Comparison of ENCODE assay signal across 8 cellular contexts in the genomic region with DNA sequence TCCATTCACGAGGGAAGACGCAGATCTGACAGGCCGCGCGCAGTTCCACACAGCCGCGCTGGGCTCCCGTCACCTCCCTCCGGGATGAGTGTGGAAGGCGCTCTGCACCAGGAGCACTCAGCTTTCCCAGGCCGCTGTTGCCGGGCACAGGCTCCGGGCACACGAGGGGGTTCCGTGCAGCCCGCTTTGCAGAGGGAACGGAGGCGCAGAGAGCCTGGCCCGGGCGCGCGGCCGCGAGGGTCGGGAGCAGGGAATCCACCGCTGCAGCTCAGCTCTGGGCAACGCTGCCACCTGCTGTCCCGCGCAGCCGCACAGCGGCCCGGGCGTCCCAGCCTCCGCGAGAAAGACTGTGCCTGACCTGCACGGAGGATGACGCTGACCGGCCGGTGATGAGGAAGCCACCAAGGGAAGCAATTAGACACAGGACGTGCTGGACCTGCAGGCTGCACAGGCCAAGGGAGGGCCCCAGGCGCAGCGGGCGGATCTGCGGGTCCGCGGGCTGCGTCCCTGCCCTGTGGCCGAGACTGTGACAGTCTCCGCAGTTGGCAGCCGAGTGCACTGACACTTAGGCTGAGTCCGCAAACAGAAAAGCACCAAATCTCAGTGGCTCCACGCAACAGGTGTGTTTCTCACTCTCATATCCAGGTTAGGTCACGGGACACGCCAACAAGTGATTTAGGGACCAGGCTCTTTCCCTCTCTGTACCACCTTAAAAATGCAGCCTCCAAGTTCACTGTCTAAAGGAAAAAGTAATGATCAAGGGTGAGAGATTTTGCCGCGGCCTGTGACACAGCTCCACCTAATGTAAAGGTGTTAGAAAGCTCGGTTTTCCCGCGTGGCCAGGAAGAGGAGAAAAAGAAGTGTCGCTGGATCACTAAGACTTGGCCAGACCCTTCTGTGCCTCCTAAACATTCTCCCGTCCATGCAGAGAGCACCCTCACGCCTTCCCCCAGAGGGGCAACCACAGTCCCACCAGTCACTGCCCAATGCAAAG.
DNase-seq lines count a peak whose midpoint lies in the region; ATAC-seq, FAIRE-seq and TF ChIP-seq lines count a peak whose summit lies in the region.

No MANE protein-coding gene starts in this region.

- FAIRE-seq in keratinocyte (lab: Jason Lieb, UNC), result no peak

- H3K9ac ChIP-seq in keratinocyte (ENCODE audit: control insufficient read depth, extremely low read depth, insufficient read depth, low read length), result no peak overlapping the region

- peak; percentile 39 for TF ChIP-seq CTCF in GM13976 (IDR thresholded peaks at IDR 0.05; ENCODE audit: borderline replicate concordance, control extremely low read depth, extremely low read depth, insufficient read depth, missing control alignments)
- TF ChIP-seq CTCF in keratinocyte (optimal IDR thresholded peaks at IDR 0.05 in 1 of 3, IDR thresholded peaks at IDR 0.05 in 1 of 3, conservative IDR thresholded peaks at IDR 0.05 in 1 of 3; ENCODE audit: extremely low read depth in 1 of 3, insufficient read depth in 2 of 3, low read length in 3 of 3), result peak; percentile 41 to 90 (median 85)

- peak; percentile 81 for ATAC-seq in HG02938 (IDR thresholded peaks at IDR 0.05; ENCODE audit: unreplicated experiment)

- no peak overlapping the region for H3K27ac ChIP-seq in keratinocyte (ENCODE audit: control insufficient read depth, insufficient read depth, low read length)

- dilution Hi-C loops in keratinocyte (cut with MboI; ENCODE audit: extremely low pct_ligation_motif_present, low sequenced_read_pairs), result no loop called here

- H3K9me1 ChIP-seq in keratinocyte (ENCODE audit: control insufficient read depth, extremely low read depth, insufficient read depth, low read length), result no peaks in the 10 kb centered on the region

- H4K20me1 ChIP-seq in keratinocyte (ENCODE audit: control insufficient read depth, extremely low read depth, insufficient read depth, low read length), result no peaks in the 10 kb centered on the region

- H3K9me3 ChIP-seq in keratinocyte (ENCODE audit: control insufficient read depth, low read depth, low read length), result no peaks in the 10 kb centered on the region

- peaks cover 52% of the 10 kb centered on the region for H3K27me3 ChIP-seq in keratinocyte (ENCODE audit: control insufficient read depth, extremely low read depth, insufficient read depth, low read length)

- peaks cover 4% of the 10 kb centered on the region for H3K4me1 ChIP-seq in keratinocyte (ENCODE audit: control insufficient read depth, extremely low read depth, insufficient read depth, low read length)

- H3K79me2 ChIP-seq in keratinocyte (ENCODE audit: control insufficient read depth, insufficient read depth, low read length), result no peaks in the 10 kb centered on the region

- peak overlapping the region; percentile 82 for H3K4me2 ChIP-seq in keratinocyte (ENCODE audit: control insufficient read depth, extremely low read depth, insufficient read depth, low read depth, low read length)

- in situ Hi-C loops in GM13976 (cut with MboI; ENCODE audit: low sequenced_read_pairs, unreplicated experiment), result no loop called here
- in situ Hi-C loops in T47D (cut with HindIII; ENCODE audit: low pct_unique_long_range_greater_than_20kb, low sequenced_read_pairs), result no loop called here

- H3K4me3 ChIP-seq in keratinocyte (ENCODE audit: control insufficient read depth in 2 of 3, extremely low read depth in 1 of 3, insufficient read depth in 2 of 3, low read depth in 1 of 3, low read length in 3 of 3), result peak overlapping the region; percentile 31 to 65 (median 42)

- DNase-seq in AG08395 (ENCODE audit: low spot score), result peak; percentile 44
- DNase-seq in GM13976 (ENCODE audit: low spot score), result peak; percentile 78
- peak; percentile 43 to 67 for DNase-seq in NCI-H524 (lab: John Stamatoyannopoulos, UW)
- peak; percentile 84 to 90 for DNase-seq in T47D (ENCODE audit: low read depth in 1 of 2, low spot score in 1 of 2)
- no peak for DNase-seq in keratinocyte (ENCODE audit: low read depth, low spot score)
- peak; percentile 40 for DNase-seq in stimulated activated CD8-positive, alpha-beta memory T cell treated with anti-CD3 and anti-CD28 coated beads, Interleukin-4, amount 100 ng/mL, for 48 hours
- DNase-seq in GM19240 (ENCODE audit: insufficient read length, low spot score), result no peak

- H3K36me3 ChIP-seq in keratinocyte (ENCODE audit: control insufficient read depth in 2 of 2, extremely low read depth in 1 of 2, insufficient read depth in 2 of 2, low read length in 2 of 2), result no peaks in the 10 kb centered on the region

- H2AFZ ChIP-seq in keratinocyte (ENCODE audit: control insufficient read depth, low read length), result peak overlapping the region; percentile 70

Comparison
In these comparisons a context has a peak if more than half of its experiments do, and no peak if none do; other contexts are left out.
1. DNase-seq: peak in AG08395 (single experiment), GM13976 (single experiment), NCI-H524 (2 of 2), T47D (2 of 2) and stimulated activated CD8-positive, alpha-beta memory T cell treated with anti-CD3 and anti-CD28 coated beads, Interleukin-4, amount 100 ng/mL, for 48 hours (single experiment); none in keratinocyte (single experiment) and GM19240 (single experiment).